ENCODE assay signal across 13 cellular contexts in genomic region chr7:112211348-112211907, GRCh38. TPM values are rescaled to one million over a fixed set of nuclear protein-coding genes. Genes with fewer than 3 reads are reported as not detected.
DNase-seq lines count a peak whose midpoint lies in the region; ATAC-seq, FAIRE-seq and TF ChIP-seq lines count a peak whose summit lies in the region.
"Had no signal": no experiment of that assay in that cellular context is flagged by ENCODE, and none has a peak within 500 bp of the region (broad histone marks: within the 10 kb centered on the region; RNA-seq: fewer than 3 reads in every experiment).

No MANE protein-coding gene starts in this region.

- H3K9me3 ChIP-seq in A549 (no peaks in the 10 kb centered on the region), HEK293 (ENCODE audit: control insufficient read depth, insufficient read depth, low read depth, low read length) (no peaks in the 10 kb centered on the region)
- no peaks in the 10 kb centered on the region for H3K9me3 ChIP-seq in effector memory CD4-positive, alpha-beta T cell (ENCODE audit: control insufficient read depth, low read length)

- TF ChIP-seq POLR2A in A549 (IDR thresholded peaks at IDR 0.05; ENCODE audit: low read length) (no peak), lower leg skin (IDR thresholded peaks at IDR 0.05) (no peak)

- peak overlapping the region; percentile 67 for H3K4me2 ChIP-seq in A549

- WGBS in A549 (ENCODE audit: missing lambda C conversion rate) = 0% methylated on average over 1 of the region's 1 CpG
- 36 to 37% methylated on average over 1 of the region's 1 CpG for WGBS in lower leg skin, 2 donors

- H3K4me3 ChIP-seq in A549 (no peak overlapping the region), HEK293 (ENCODE audit: low read depth, low read length) (no peak overlapping the region), epithelial cell of esophagus (ENCODE audit: low read length) (no peak overlapping the region), lower leg skin (ENCODE audit: low read depth, poor library complexity, severe bottlenecking) (no peak overlapping the region)
- no peak overlapping the region for H3K4me3 ChIP-seq in effector memory CD4-positive, alpha-beta T cell (ENCODE audit: insufficient read depth, low read depth, low read length, poor library complexity, severe bottlenecking)

- DNase-seq in A549 (ENCODE audit: low read depth in 1 of 2, low spot score in 1 of 2) (peak in 1 of 2 experiments; percentile 59), epithelial cell of esophagus (ENCODE audit: low read depth) (peak; percentile 58), left colon (no peak), lower leg skin (ENCODE audit: low spot score in 2 of 2) (no peak)
- DNase-seq in effector memory CD4-positive, alpha-beta T cell = no peak
- DNase-seq: activated CD4-positive, alpha-beta T cell treated with anti-CD3 and anti-CD28 coated beads, Interleukin-2, amount 50 U/mL, for 1 hour; head of caudate nucleus; NCI-H1436; stimulated activated CD4-positive, alpha-beta T cell treated with anti-CD3 and anti-CD28 coated beads, Interleukin-1b, Interleukin-23, amount 100 ng/mL, for 48 hours had no signal

- no peaks in the 10 kb centered on the region for H3K27me3 ChIP-seq in effector memory CD4-positive, alpha-beta T cell (replicated peaks; ENCODE audit: control insufficient read depth, insufficient read depth, low read length, poor library complexity, severe bottlenecking)

- H3K4me1 ChIP-seq in A549 = peaks cover 27% of the 10 kb centered on the region
- peaks cover 2% of the 10 kb centered on the region; the same call in 1 of the 2 replicates for H3K4me1 ChIP-seq in HEK293 (ENCODE audit: control insufficient read depth, insufficient read depth, low read length)
- no peaks in the 10 kb centered on the region for H3K4me1 ChIP-seq in effector memory CD4-positive, alpha-beta T cell (ENCODE audit: control insufficient read depth, insufficient read depth, low read length, poor library complexity, severe bottlenecking)

- no peak for FAIRE-seq in A549 (lab: Jason Lieb, UNC)

- H3K27ac ChIP-seq in A549 (peak overlapping the region; percentile 34 to 66; a peak in 5 of 6 replicates), HEK293 (ENCODE audit: extremely low read depth, low read depth, low read length) (no peak overlapping the region)
- no peak overlapping the region for H3K27ac ChIP-seq in effector memory CD4-positive, alpha-beta T cell (ENCODE audit: insufficient read depth, low read length, poor library complexity, severe bottlenecking)
- H3K27ac ChIP-seq: parathyroid adenoma had no signal

- TF ChIP-seq CTCF in A549 (IDR thresholded peaks at IDR 0.05) = no peak
- TF ChIP-seq CTCF in HEK293 (tag by site-specific recombination; IDR thresholded peaks at IDR 0.05) = no peak
- TF ChIP-seq CTCF in epithelial cell of esophagus (IDR thresholded peaks at IDR 0.05; ENCODE audit: insufficient read depth, low read depth, low read length, missing control alignments) = no peak
- no peak for TF ChIP-seq CTCF in lower leg skin (IDR thresholded peaks at IDR 0.05)

- TF ChIP-seq RAD21 in A549 (conservative IDR thresholded peaks at IDR 0.05 in 1 of 2, IDR thresholded peaks at IDR 0.05 in 1 of 2) = 0 out of 5 replicates have a peak, but pooled peaks of 1 of the 2 experiments have one; percentile 25

- no peaks in the 10 kb centered on the region for H3K36me3 ChIP-seq in HEK293 (ENCODE audit: control insufficient read depth in 2 of 2, insufficient read depth in 1 of 2, low read length in 2 of 2)
- H3K36me3 ChIP-seq in effector memory CD4-positive, alpha-beta T cell (ENCODE audit: control insufficient read depth, insufficient read depth, low read length) = no peaks in the 10 kb centered on the region

- TF ChIP-seq EP300 in A549 (IDR thresholded peaks at IDR 0.05) = no peak

- POLR2A ChIA-PET in A549 (lab: Yijun Ruan, JAX) (no interaction called here), HEK293 (lab: Yijun Ruan, JAX) (no interaction called here)

- CTCF ChIA-PET in A549 (lab: Yijun Ruan, JAX) = no interaction called here
- CTCF ChIA-PET in HEK293 (lab: Yijun Ruan, JAX) = no interaction called here

- intact Hi-C loops in left colon (cut with DNase I, micrococcal nuclease) (no loop called here), lower leg skin (cut with DNase I; ENCODE audit: low total_unique reads) (no loop called here)

- ATAC-seq in A549 (no peak), left colon (peak; percentile 5), HG02763 (IDR thresholded peaks at IDR 0.05; ENCODE audit: unreplicated experiment) (no peak), HG03108 (IDR thresholded peaks at IDR 0.05; ENCODE audit: unreplicated experiment) (no peak)

TF ChIP-seq in A549, 52 proteins besides CTCF, POLR2A, EP300 and RAD21:
- TF ChIP-seq HES2 (IDR thresholded peaks at IDR 0.05) (peak; percentile 43; the same call in 1 of the 2 replicates), CEBPB (IDR thresholded peaks at IDR 0.05) (peak; percentile 86 to 88), GATA3 (IDR thresholded peaks at IDR 0.05; ENCODE audit: borderline replicate concordance) (peak; percentile 26; the same call in 1 of the 2 replicates), JUN (IDR thresholded peaks at IDR 0.05) (no peak), SMC3 (IDR thresholded peaks at IDR 0.05) (0 out of 3 replicates have a peak, but pooled peaks have one; percentile 7), BCL3 (IDR thresholded peaks at IDR 0.05) (0 out of 3 replicates have a peak, but pooled peaks have one; percentile 14), HOXB5 (CRISPR knock-in tag; IDR thresholded peaks at IDR 0.05) (no peak)

TF ChIP-seq in HEK293, 187 proteins besides CTCF, POLR2A, EP300 and RAD21 (continues in another document):
- TF ChIP-seq PRDM2 (tag by site-specific recombination; IDR thresholded peaks at IDR 0.05; ENCODE audit: borderline replicate concordance) = no peak
- TF ChIP-seq ZNF513 (tag by site-specific recombination; IDR thresholded peaks at IDR 0.05) = no peak
- TF ChIP-seq ZNF133 (tag by site-specific recombination; IDR thresholded peaks at IDR 0.05) = peak; percentile 77

RNA-seq across cellular contexts. Expression of gene ZNF277, which starts 4.9 kb away (rescaled TPM):
- polyA plus RNA-seq in A549 (2011; rRNA removed) (25.8 and 31.9 TPM in 2 replicates), A549 (2017; fragmentation: RNase III; extraction: RNeasy Plus Mini Kit Qiagen cat#74134 plus additional on column Dnase treatment) (18.5 to 23.4 TPM (median 22.5 TPM) in 3 replicates)
- polyA plus RNA-seq in A549 (2012; cell fraction: cytosol; rRNA removed) = 5.0 and 5.7 TPM in 2 replicates
- 1.7 and 3.4 TPM in 2 replicates for polyA plus RNA-seq in A549 (2012; cell fraction: nucleus; rRNA removed)
- polyA minus RNA-seq in A549 (2011; rRNA and poly(A)+ RNA removed) = 12.8 and 21.0 TPM in 2 replicates
- total RNA-seq in left colon (10 to 100 TPM; 20.1 to 22.3 TPM), lower leg skin (10 to 100 TPM; 19.2 to 45.6 (median 32.8) TPM)

RNA-seq across cellular contexts. Expression of gene DOCK4, which starts 5.2 kb away (rescaled TPM):
- 13.6 and 15.7 TPM in 2 replicates for polyA plus RNA-seq in A549 (2011; rRNA removed)
- polyA plus RNA-seq in A549 (2012; cell fraction: cytosol; rRNA removed) = 4.8 and 5.8 TPM in 2 replicates
- 11.1 and 13.1 TPM in 2 replicates for polyA plus RNA-seq in A549 (2012; cell fraction: nucleus; rRNA removed)
- 12.4 to 15.9 TPM (median 13.7 TPM) in 3 replicates for polyA plus RNA-seq in A549 (2017; fragmentation: RNase III; extraction: RNeasy Plus Mini Kit Qiagen cat#74134 plus additional on column Dnase treatment)
- 24.5 and 35.2 TPM in 2 replicates for polyA minus RNA-seq in A549 (2011; rRNA and poly(A)+ RNA removed)
- 10 to 100 TPM in 1 of 2 donors, 1 to 10 TPM in 1; 6.6 to 11.5 TPM for total RNA-seq in left colon
- total RNA-seq in lower leg skin = 1 to 10 TPM; 8.2 to 9.0 (median 8.6) TPM

Comparison
In these comparisons a context has a peak if more than half of its experiments do, and no peak if none do; other contexts are left out.
1. H3K27ac ChIP-seq: peak in A549 (2 of 2); none in HEK293 (single experiment) and effector memory CD4-positive, alpha-beta T cell (single experiment).